ENCODE assay signal across 11 cellular contexts in genomic region chr6:33576668-33577067, GRCh38. TPM values are rescaled to one million over a fixed set of nuclear protein-coding genes. Genes with fewer than 3 reads are reported as not detected.
A peak's percentile ranks its signal among the peaks of the same experiment; 100 is the strongest.
DNase-seq lines count a peak whose midpoint lies in the region; ATAC-seq and TF ChIP-seq lines count a peak whose summit lies in the region.
"Had no signal": no experiment of that assay in that cellular context is flagged by ENCODE, and none has a peak within 500 bp of the region (broad histone marks: within the 10 kb centered on the region; RNA-seq: fewer than 3 reads in every experiment).

No MANE protein-coding gene starts in this region.

- POLR2A ChIA-PET in activated CD4-positive, alpha-beta memory T cell treated with anti-CD3 and anti-CD28 coated beads for 36 hours (lab: Charles Lee), result no interaction called here

- H3K27ac Mint-ChIP-seq in activated CD4-positive, alpha-beta T cell treated with anti-CD3 and anti-CD28 coated beads, Interleukin-2, amount 10 ng/mL, durations not matched to agents 24 days and 14 days, result peak overlapping the region; percentile 65
- peak overlapping the region; percentile 98 for H3K27ac Mint-ChIP-seq in activated CD4-positive, alpha-beta memory T cell treated with anti-CD3 and anti-CD28 coated beads for 36 hours

- TF ChIP-seq CTCF in gastroesophageal sphincter (IDR thresholded peaks at IDR 0.05) (no peak), thyroid gland (IDR thresholded peaks at IDR 0.05) (no peak)

- H3K4me1 ChIP-seq in gastroesophageal sphincter (peaks cover 0 to 38% (median 23%) of the 10 kb centered on the region in 3 donors), stomach smooth muscle (ENCODE audit: control insufficient read depth, insufficient read depth, low read length) (peaks cover 27% of the 10 kb centered on the region), thyroid gland (peaks cover 10 to 21% of the 10 kb centered on the region in 2 donors)

- peaks cover 0 to 60% of the 10 kb centered on the region in 2 donors for H3K36me3 ChIP-seq in gastroesophageal sphincter
- peaks cover 11 to 19% of the 10 kb centered on the region in 2 donors for H3K36me3 ChIP-seq in stomach smooth muscle (ENCODE audit: control insufficient read depth in 2 of 2, insufficient read depth in 2 of 2, low read length in 2 of 2)
- peaks cover 18 to 20% of the 10 kb centered on the region in 2 donors for H3K36me3 ChIP-seq in thyroid gland

- H3K9me3 ChIP-seq in gastroesophageal sphincter (no peaks in the 10 kb centered on the region), stomach smooth muscle (ENCODE audit: control insufficient read depth in 2 of 2, low read length in 2 of 2) (no peaks in the 10 kb centered on the region), thyroid gland (no peaks in the 10 kb centered on the region)
- H3K9me3 ChIP-seq: A549 had no signal

- H3K4me3 ChIP-seq in gastroesophageal sphincter (no peak overlapping the region), stomach smooth muscle (ENCODE audit: low read length in 2 of 2) (no peak overlapping the region), thyroid gland (replicated peaks in 1 of 3) (no peak overlapping the region)
- H3K4me3 ChIP-seq: A549 had no signal

- no peak overlapping the region for H3K4me3 Mint-ChIP-seq in activated CD4-positive, alpha-beta T cell treated with anti-CD3 and anti-CD28 coated beads, Interleukin-2, amount 10 ng/mL, durations not matched to agents 24 days and 14 days
- peak overlapping the region; percentile 96 for H3K4me3 Mint-ChIP-seq in activated CD4-positive, alpha-beta memory T cell treated with anti-CD3 and anti-CD28 coated beads for 36 hours

- peak overlapping the region in 3 of 4 donors; percentile 38 to 87 (median 66) for H3K27ac ChIP-seq in gastroesophageal sphincter
- peak overlapping the region; percentile 11 for H3K27ac ChIP-seq in stomach smooth muscle (ENCODE audit: low read length)
- no peak overlapping the region for H3K27ac ChIP-seq in thyroid gland

- no peak for DNase-seq in activated CD4-positive, alpha-beta T cell treated with anti-CD3 and anti-CD28 coated beads, Interleukin-2, amount 10 ng/mL, durations not matched to agents 24 days and 14 days
- DNase-seq in activated CD4-positive, alpha-beta T cell treated with anti-CD3 and anti-CD28 coated beads for 48 hours, result no peak
- no peak for DNase-seq in activated CD4-positive, alpha-beta memory T cell treated with anti-CD3 and anti-CD28 coated beads for 36 hours
- DNase-seq in thyroid gland, result no peak
- no peak for DNase-seq in stimulated activated CD4-positive, alpha-beta T cell treated with anti-CD3 and anti-CD28 coated beads, Interleukin-15, amount 100 ng/mL, for 24 hours
- no peak for DNase-seq in NCI-H146 treated with DMSO at 0.1 percent for 48 hours (lab: John Stamatoyannopoulos, UW; ENCODE audit: unreplicated experiment)
- DNase-seq: NCI-H1417, NCI-H82 had no signal

- CTCF ChIA-PET in activated CD4-positive, alpha-beta memory T cell treated with anti-CD3 and anti-CD28 coated beads for 36 hours (lab: Charles Lee), result interaction anchor here (1.0 to 1.4 kb wide), 3 partner anchors 9 to 124 kb away, joined by 3 to 4 read pairs (median 3); no protein-coding TSS in a partner anchor

- no peak overlapping the region for H3K9ac ChIP-seq in stomach smooth muscle (ENCODE audit: low read length in 2 of 2)

- WGBS in gastroesophageal sphincter (ENCODE audit: low coverage in 1 of 2), 2 donors, result 94 to 100% methylated on average over 3 to 6 of the region's 11 CpGs
- WGBS in thyroid gland, 2 donors, result 90 to 93% methylated on average over 11 of the region's 11 CpGs

- no peak for TF ChIP-seq POLR2A in gastroesophageal sphincter (IDR thresholded peaks at IDR 0.05)
- TF ChIP-seq POLR2A in thyroid gland (IDR thresholded peaks at IDR 0.05), result no peak

- no peak for ATAC-seq in gastroesophageal sphincter

- H3K36me3 Mint-ChIP-seq in activated CD4-positive, alpha-beta T cell treated with anti-CD3 and anti-CD28 coated beads, Interleukin-2, amount 10 ng/mL, durations not matched to agents 24 days and 14 days (ENCODE audit: low read depth), result peaks cover 45% of the 10 kb centered on the region
- peaks cover 55% of the 10 kb centered on the region for H3K36me3 Mint-ChIP-seq in activated CD4-positive, alpha-beta memory T cell treated with anti-CD3 and anti-CD28 coated beads for 36 hours

- no peak for TF ChIP-seq EP300 in gastroesophageal sphincter (IDR thresholded peaks at IDR 0.05)

- H3K27me3 ChIP-seq in gastroesophageal sphincter (no peaks in the 10 kb centered on the region), stomach smooth muscle (ENCODE audit: control insufficient read depth in 1 of 2, insufficient read depth in 2 of 2, low read length in 2 of 2) (no peaks in the 10 kb centered on the region), thyroid gland (no peaks in the 10 kb centered on the region)

- intact Hi-C loops in activated CD4-positive, alpha-beta T cell treated with anti-CD3 and anti-CD28 coated beads, Interleukin-2, amount 10 ng/mL, durations not matched to agents 24 days and 14 days (cut with micrococcal nuclease), result loop anchor here (10.0 kb wide), 1 partner anchor 262 kb away; the partner anchor contains the start of genes TAPBP and ZBTB22
- intact Hi-C loops in activated CD4-positive, alpha-beta memory T cell treated with anti-CD3 and anti-CD28 coated beads for 36 hours (cut with micrococcal nuclease), result loop anchor here (10.0 kb wide), 2 partner anchors 262 to 302 kb away; partner anchors contain the start of genes B3GALT4, RPS18, TAPBP and VPS52
- intact Hi-C loops in thyroid gland (cut with DNase I), result no loop called here

- peaks cover 42% of the 10 kb centered on the region for H3K4me1 Mint-ChIP-seq in activated CD4-positive, alpha-beta T cell treated with anti-CD3 and anti-CD28 coated beads, Interleukin-2, amount 10 ng/mL, durations not matched to agents 24 days and 14 days
- peaks cover 38% of the 10 kb centered on the region for H3K4me1 Mint-ChIP-seq in activated CD4-positive, alpha-beta memory T cell treated with anti-CD3 and anti-CD28 coated beads for 36 hours (ENCODE audit: low read depth)

- H3K27me3 Mint-ChIP-seq in activated CD4-positive, alpha-beta T cell treated with anti-CD3 and anti-CD28 coated beads, Interleukin-2, amount 10 ng/mL, durations not matched to agents 24 days and 14 days, result no peaks in the 10 kb centered on the region
- H3K27me3 Mint-ChIP-seq in activated CD4-positive, alpha-beta memory T cell treated with anti-CD3 and anti-CD28 coated beads for 36 hours, result no peaks in the 10 kb centered on the region

- no peaks in the 10 kb centered on the region for H3K9me3 Mint-ChIP-seq in activated CD4-positive, alpha-beta T cell treated with anti-CD3 and anti-CD28 coated beads, Interleukin-2, amount 10 ng/mL, durations not matched to agents 24 days and 14 days
- no peaks in the 10 kb centered on the region for H3K9me3 Mint-ChIP-seq in activated CD4-positive, alpha-beta memory T cell treated with anti-CD3 and anti-CD28 coated beads for 36 hours

RNA-seq across cellular contexts. Expression of gene BAK1, which starts 3.4 kb away (rescaled TPM):
- total RNA-seq in activated CD4-positive, alpha-beta T cell treated with anti-CD3 and anti-CD28 coated beads, Interleukin-2, amount 10 ng/mL, durations not matched to agents 24 days and 14 days, result 54.7 and 55.9 TPM in 2 replicates
- total RNA-seq in activated CD4-positive, alpha-beta memory T cell treated with anti-CD3 and anti-CD28 coated beads for 36 hours, result 10 to 100 TPM; 56.3 to 57.7 TPM
- total RNA-seq in gastroesophageal sphincter (10 to 100 TPM in 2 of 4 donors, 1 to 10 TPM in 2; 7.3 to 14.3 (median 11.0) TPM), thyroid gland (1 to 10 TPM; 2.3 to 8.5 (median 4.6) TPM)

RNA-seq across cellular contexts. Expression of gene ITPR3, which starts 44.5 kb away (rescaled TPM):
- total RNA-seq in activated CD4-positive, alpha-beta T cell treated with anti-CD3 and anti-CD28 coated beads, Interleukin-2, amount 10 ng/mL, durations not matched to agents 24 days and 14 days, result 45.5 and 45.6 TPM in 2 replicates
- 10 to 100 TPM; 41.6 to 45.6 TPM for total RNA-seq in activated CD4-positive, alpha-beta memory T cell treated with anti-CD3 and anti-CD28 coated beads for 36 hours
- 10 to 100 TPM; 11.8 to 25.0 (median 19.6) TPM for total RNA-seq in gastroesophageal sphincter
- total RNA-seq in thyroid gland, result 100 to 1,000 TPM in 2 of 4 donors, 10 to 100 TPM in 2; 77.8 to 145 (median 105) TPM

Comparison
In these comparisons a context has a peak if more than half of its experiments do, and no peak if none do; other contexts are left out.
1. H3K27ac ChIP-seq: peak in gastroesophageal sphincter (3 of 4) and stomach smooth muscle (single experiment); none in thyroid gland (0 of 3).